In genomic region chr1:5312870-5313269, GRCh38 we compare ENCODE assay signal across 20 cellular contexts.
"Had no signal": no experiment of that assay in that cellular context is flagged by ENCODE, and none has a peak within 500 bp of the region (broad histone marks: within the 10 kb centered on the region; RNA-seq: fewer than 3 reads in every experiment).

No MANE protein-coding gene starts in this region.

- H3K4me3 ChIP-seq: ascending aorta, coronary artery, sigmoid colon had no signal

- H3K4me1 ChIP-seq: ascending aorta, sigmoid colon had no signal

- DNase-seq: activated CD4-positive, CD25-positive, alpha-beta regulatory T cell treated with anti-CD3 and anti-CD28 coated beads, Interleukin-2, amount 50 U/mL, for 72 hours; activated CD8-positive, alpha-beta memory T cell treated with anti-CD3 and anti-CD28 coated beads for 24 hours; activated CD8-positive, alpha-beta memory T cell treated with anti-CD3 and anti-CD28 coated beads, Interleukin-2, amount 50 U/mL, for 48 hours; activated effector memory CD4-positive, alpha-beta T cell treated with anti-CD3 and anti-CD28 coated beads, Interleukin-2, amount 50 U/mL, for 16 hours; activated T-cell treated with anti-CD3 and anti-CD28 coated beads, Interleukin-2, amount 50 U/mL, for 72 hours; erythroblast; foreskin melanocyte; glutamatergic neuron; hypothalamus; kidney; left ventricle myocardium superior; occipital lobe; posterior cingulate gyrus; sigmoid colon; stimulated activated naive B cell treated with anti-CD40 and anti-IgM and Interleukin-4, amounts not matched to agents 10 μg/mL and 1 μg/mL and 100 μg/mL, for 72 hours; T-helper 2 cell had no signal

- H3K9me3 ChIP-seq: ascending aorta, sigmoid colon had no signal

- H3K27ac ChIP-seq: ascending aorta, coronary artery, sigmoid colon, VCaP had no signal

- H3K36me3 ChIP-seq: ascending aorta, sigmoid colon had no signal

- ATAC-seq: activated T-cell treated with anti-CD3 and anti-CD28 coated beads, Interleukin-2, amount 50 U/mL, for 72 hours; left ventricle myocardium superior; natural killer cell treated with Interleukin-12 subunit alpha and Interleukin-12 subunit beta and Interleukin-15 and Interleukin-18, amount 100 ng/mL, for 72 hours; stimulated activated naive B cell treated with anti-CD40 and anti-IgM and Interleukin-4, amounts not matched to agents 10 μg/mL and 1 μg/mL and 100 μg/mL, for 72 hours had no signal

- H3K27me3 ChIP-seq: ascending aorta had no signal
